Comparison of ENCODE assay signal across 8 cellular contexts in the genomic region with DNA sequence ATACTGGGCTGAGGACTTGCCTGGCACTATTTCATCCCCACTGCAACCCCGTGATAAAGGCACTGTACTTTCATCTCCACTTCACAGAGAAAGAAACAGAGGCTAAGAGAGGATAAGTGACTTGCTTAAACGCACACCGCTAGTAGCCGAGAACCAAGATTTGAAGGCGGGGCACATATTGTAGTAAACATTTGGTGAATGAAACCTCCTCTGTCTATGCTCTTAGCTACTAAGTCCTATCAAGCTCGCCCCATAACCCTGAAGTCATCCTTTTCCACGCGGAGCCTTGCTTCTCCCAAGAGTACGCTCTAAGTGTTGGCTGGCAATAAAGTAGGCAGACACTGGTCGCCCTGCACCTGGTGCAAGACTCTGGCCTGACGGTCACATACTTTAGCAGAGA. TPM values are rescaled to one million over a fixed set of nuclear protein-coding genes. Genes with fewer than 3 reads are reported as not detected.
DNase-seq lines count a peak whose midpoint lies in the region; FAIRE-seq and TF ChIP-seq lines count a peak whose summit lies in the region.
"Had no signal": no experiment of that assay in that cellular context is flagged by ENCODE, and none has a peak within 500 bp of the region (broad histone marks: within the 10 kb centered on the region; RNA-seq: fewer than 3 reads in every experiment).

No MANE protein-coding gene starts in this region.

- peak overlapping the region; percentile 100 for H2AFZ ChIP-seq in smooth muscle cell (ENCODE audit: low read depth)

- H3K27ac ChIP-seq in HUES64 (ENCODE audit: low read depth, low read length), result no peak overlapping the region
- no peak overlapping the region for H3K27ac ChIP-seq in smooth muscle cell (ENCODE audit: low read depth)

- H3K27me3 Mint-ChIP-seq in activated naive CD8-positive, alpha-beta T cell, result no peaks in the 10 kb centered on the region

- H3K4me3 ChIP-seq in HUES64 (ENCODE audit: low read length) (peak overlapping the region; percentile 45), iPS-15b (ENCODE audit: low read depth, low read length) (peak overlapping the region; percentile 63), smooth muscle cell (peak overlapping the region; percentile 95)

- no peaks in the 10 kb centered on the region for H3F3A ChIP-seq in smooth muscle cell (ENCODE audit: low read depth)

- peak overlapping the region; percentile 99 for H3K4me2 ChIP-seq in smooth muscle cell

- H3K4me3 Mint-ChIP-seq in activated naive CD8-positive, alpha-beta T cell, result peak overlapping the region; percentile 86

- no peaks in the 10 kb centered on the region for H3K36me3 Mint-ChIP-seq in activated naive CD8-positive, alpha-beta T cell

- 89% methylated on average over 11 of the region's 11 CpGs for WGBS in HUES64
- 88% methylated on average over 11 of the region's 11 CpGs for WGBS in smooth muscle cell (ENCODE audit: low lambda C conversion rate)

- H3K9ac ChIP-seq in HUES64 (ENCODE audit: low read depth, low read length) (no peak overlapping the region), iPS-15b (ENCODE audit: low read depth, low read length) (no peak overlapping the region), smooth muscle cell (ENCODE audit: low read depth) (no peak overlapping the region)

- no peak for FAIRE-seq in RCC 7860 (lab: Jason Lieb, UNC)

- H3K4me1 ChIP-seq in HUES64 (ENCODE audit: insufficient read depth, low read length), result no peaks in the 10 kb centered on the region
- peaks cover 2% of the 10 kb centered on the region for H3K4me1 ChIP-seq in iPS-15b (ENCODE audit: control insufficient read depth, insufficient read depth, low read length)
- H3K4me1 ChIP-seq in smooth muscle cell (ENCODE audit: low read depth), result no peaks in the 10 kb centered on the region

- no peaks in the 10 kb centered on the region for H4K20me1 ChIP-seq in smooth muscle cell (ENCODE audit: low read depth)

- H3K9me3 Mint-ChIP-seq in activated naive CD8-positive, alpha-beta T cell (ENCODE audit: low read depth), result no peaks in the 10 kb centered on the region

- no peak for TF ChIP-seq CTCF in smooth muscle cell (IDR thresholded peaks at IDR 0.05; ENCODE audit: borderline replicate concordance, insufficient read depth, poor library complexity, severe bottlenecking)

- H3K4me1 Mint-ChIP-seq in activated naive CD8-positive, alpha-beta T cell (ENCODE audit: low read depth), result peaks cover 25% of the 10 kb centered on the region

- H3K79me2 ChIP-seq in smooth muscle cell (ENCODE audit: low read depth), result no peaks in the 10 kb centered on the region

- peaks cover 34% of the 10 kb centered on the region for H3K27me3 ChIP-seq in HUES64 (ENCODE audit: insufficient read depth, low read length)
- peaks cover 18% of the 10 kb centered on the region for H3K27me3 ChIP-seq in iPS-15b (ENCODE audit: control insufficient read depth, insufficient read depth, low read length)
- no peaks in the 10 kb centered on the region for H3K27me3 ChIP-seq in smooth muscle cell (ENCODE audit: low read depth)

- H3K36me3 ChIP-seq in HUES64 (ENCODE audit: insufficient read depth, low read length) (no peaks in the 10 kb centered on the region), iPS-15b (ENCODE audit: control insufficient read depth, insufficient read depth, low read length) (no peaks in the 10 kb centered on the region), smooth muscle cell (ENCODE audit: low read depth) (no peaks in the 10 kb centered on the region)

- no peak overlapping the region for H3K27ac Mint-ChIP-seq in activated naive CD8-positive, alpha-beta T cell

- DNase-seq in smooth muscle cell (lab: John Stamatoyannopoulos, UW; ENCODE audit: unreplicated experiment) (no peak), NCI-H1092 (lab: John Stamatoyannopoulos, UW) (no peak), NCI-H82 (lab: John Stamatoyannopoulos, UW) (no peak), RCC 7860 (ENCODE audit: low spot score) (no peak)
- DNase-seq: NCI-H1694 had no signal

- H3K9me3 ChIP-seq in HUES64 (ENCODE audit: insufficient read depth, low read depth, low read length) (no peaks in the 10 kb centered on the region), iPS-15b (ENCODE audit: control insufficient read depth, insufficient read depth, low read length) (no peaks in the 10 kb centered on the region), smooth muscle cell (replicated peaks; ENCODE audit: low read depth) (no peaks in the 10 kb centered on the region)

RNA-seq across cellular contexts. Expression of a gene that starts 1.1 kb away (rescaled TPM):
- 10.7 TPM for polyA plus RNA-seq in HUES64 (2013, experiment 1 of 2)
- polyA plus RNA-seq in HUES64 (2013, experiment 2 of 2), result 13.4 TPM
- total RNA-seq in smooth muscle cell, result 9.2 and 9.3 TPM in 2 replicates
- 14.1 and 17.9 TPM in 2 replicates for polyA plus RNA-seq in smooth muscle cell

Comparison
In these comparisons a context has a peak if more than half of its experiments do, and no peak if none do; other contexts are left out.
1. H3K4me3 ChIP-seq: peak in every context shown above with its lines; median percentile 95 in smooth muscle cell; 63 in iPS-15b; 45 in HUES64.